In genomic region chr18:9136315-9137141, GRCh38 we compare ENCODE assay signal across 8 cellular contexts. TPM values are rescaled to one million over a fixed set of nuclear protein-coding genes. Genes with fewer than 3 reads are reported as not detected.
DNase-seq lines count a peak whose midpoint lies in the region; ATAC-seq and TF ChIP-seq lines count a peak whose summit lies in the region.

ANKRD12 (plus strand) TSS chr18:9136781; CDS start chr18:9182433, 45,652 bp downstream.

- H3K4me1 ChIP-seq in left ventricle myocardium inferior: peaks cover 59% of the 10 kb centered on the region
- peaks cover 44% of the 10 kb centered on the region for H3K4me1 ChIP-seq in upper lobe of right lung

- ATAC-seq in GM18499 (IDR thresholded peaks at IDR 0.05; ENCODE audit: insufficient read depth, unreplicated experiment) (peak; percentile 51), HG02938 (IDR thresholded peaks at IDR 0.05; ENCODE audit: unreplicated experiment) (peak; percentile 68), upper lobe of right lung (peak; percentile 98)

- peak within 1 kb of the TSS; percentile 86 for H3K4me3 ChIP-seq in left ventricle myocardium inferior
- peak within 1 kb of the TSS; percentile 80 for H3K4me3 ChIP-seq in upper lobe of right lung

- no peaks in the 10 kb centered on the region for H3K27me3 Mint-ChIP-seq in T-helper 1 cell treated with Interleukin-12 subunit alpha and Interleukin-12 subunit beta and Interleukin-4 antibody, amounts not matched to agents 30 μg/mL and 1 μg/mL, for 36 hours (ENCODE audit: low read depth)
- no peaks in the 10 kb centered on the region for H3K27me3 Mint-ChIP-seq in progenitor cell of endocrine pancreas

- H3K27ac Mint-ChIP-seq in T-helper 1 cell treated with Interleukin-12 subunit alpha and Interleukin-12 subunit beta and Interleukin-4 antibody, amounts not matched to agents 30 μg/mL and 1 μg/mL, for 36 hours: peak within 1 kb of the TSS; percentile 98
- H3K27ac Mint-ChIP-seq in progenitor cell of endocrine pancreas: peak within 1 kb of the TSS; percentile 100

- H3K36me3 ChIP-seq in left ventricle myocardium inferior (peaks cover 30% of the 10 kb centered on the region), upper lobe of right lung (peaks cover 22% of the 10 kb centered on the region)

- peak within 1 kb of the TSS; percentile 95 for H3K4me3 Mint-ChIP-seq in T-helper 1 cell treated with Interleukin-12 subunit alpha and Interleukin-12 subunit beta and Interleukin-4 antibody, amounts not matched to agents 30 μg/mL and 1 μg/mL, for 36 hours
- peak within 1 kb of the TSS; percentile 97 for H3K4me3 Mint-ChIP-seq in progenitor cell of endocrine pancreas (ENCODE audit: low read depth)

- H3K9me3 ChIP-seq in left ventricle myocardium inferior (replicated peaks): no peaks in the 10 kb centered on the region
- H3K9me3 ChIP-seq in upper lobe of right lung: no peaks in the 10 kb centered on the region

- DNase-seq in NCI-H1694 treated with DMSO at 0.1 percent for 48 hours (lab: John Stamatoyannopoulos, UW): peak; percentile 75
- peak; percentile 82 for DNase-seq in amniotic stem cell (lab: John Stamatoyannopoulos, UW)
- peak; percentile 98 for DNase-seq in left ventricle myocardium inferior
- peak; percentile 93 for DNase-seq in progenitor cell of endocrine pancreas (ENCODE audit: low spot score, unreplicated experiment)
- DNase-seq in upper lobe of right lung: peak; percentile 99

- H3K4me1 Mint-ChIP-seq in T-helper 1 cell treated with Interleukin-12 subunit alpha and Interleukin-12 subunit beta and Interleukin-4 antibody, amounts not matched to agents 30 μg/mL and 1 μg/mL, for 36 hours (ENCODE audit: low read depth): peaks cover 50% of the 10 kb centered on the region
- H3K4me1 Mint-ChIP-seq in progenitor cell of endocrine pancreas (ENCODE audit: low read depth): peaks cover 32% of the 10 kb centered on the region

- H3K27me3 ChIP-seq in left ventricle myocardium inferior (ENCODE audit: low read depth) (no peaks in the 10 kb centered on the region), upper lobe of right lung (no peaks in the 10 kb centered on the region)

- intact Hi-C loops in left ventricle myocardium inferior (cut with micrococcal nuclease) (no loop called here), upper lobe of right lung (cut with DNase I) (no loop called here)

- TF ChIP-seq CTCF in left ventricle myocardium inferior (IDR thresholded peaks at IDR 0.05; ENCODE audit: borderline replicate concordance): no peak
- no peak for TF ChIP-seq CTCF in progenitor cell of endocrine pancreas (IDR thresholded peaks at IDR 0.05; ENCODE audit: unreplicated experiment)
- no peak for TF ChIP-seq CTCF in upper lobe of right lung (IDR thresholded peaks at IDR 0.05)

- peaks cover 34% of the 10 kb centered on the region for H3K36me3 Mint-ChIP-seq in T-helper 1 cell treated with Interleukin-12 subunit alpha and Interleukin-12 subunit beta and Interleukin-4 antibody, amounts not matched to agents 30 μg/mL and 1 μg/mL, for 36 hours (ENCODE audit: low read depth)
- H3K36me3 Mint-ChIP-seq in progenitor cell of endocrine pancreas (ENCODE audit: insufficient read depth): peaks cover 8% of the 10 kb centered on the region

- H3K27ac ChIP-seq in left ventricle myocardium inferior (replicated peaks) (peak within 1 kb of the TSS; percentile 99), upper lobe of right lung (peak within 1 kb of the TSS; percentile 96)

- H3K9me3 Mint-ChIP-seq in T-helper 1 cell treated with Interleukin-12 subunit alpha and Interleukin-12 subunit beta and Interleukin-4 antibody, amounts not matched to agents 30 μg/mL and 1 μg/mL, for 36 hours: no peaks in the 10 kb centered on the region
- no peaks in the 10 kb centered on the region for H3K9me3 Mint-ChIP-seq in progenitor cell of endocrine pancreas (ENCODE audit: low read depth)

RNA-seq across cellular contexts. Expression of gene ANKRD12, which starts in this region (rescaled TPM):
- 49.3 TPM for total RNA-seq in left ventricle myocardium inferior
- 45.7 and 53.3 TPM in 2 replicates for total RNA-seq in progenitor cell of endocrine pancreas
- 74.2 TPM for total RNA-seq in upper lobe of right lung

Comparison
In these comparisons a context has a peak if more than half of its experiments do, and no peak if none do; other contexts are left out.
1. Peak in every context shown above with its lines: DNase-seq, ATAC-seq, H3K4me3 ChIP-seq and H3K27ac ChIP-seq.